20 cellular contexts compared by ENCODE assay signal in genomic region chr11:1375161-1375954, GRCh38. TPM values are rescaled to one million over a fixed set of nuclear protein-coding genes. Genes with fewer than 3 reads are reported as not detected.
"Had no signal": no experiment of that assay in that cellular context is flagged by ENCODE, and none has a peak within 500 bp of the region (broad histone marks: within the 10 kb centered on the region; RNA-seq: fewer than 3 reads in every experiment).

No MANE protein-coding gene starts in this region.

- DNase-seq: cortex of kidney; foreskin keratinocyte; left colon; left ventricle myocardium inferior; lower lobe of right lung; naive thymus-derived CD8-positive, alpha-beta T cell; sigmoid colon; stimulated activated CD4-positive, alpha-beta T cell treated with anti-CD3 and anti-CD28 coated beads, Interleukin-2, amount 100 ng/mL, for 24 hours; stimulated activated CD4-positive, alpha-beta T cell treated with anti-CD3 and anti-CD28 coated beads, Interleukin-4, amount 100 ng/mL, for 24 hours; transverse colon; upper lobe of right lung; uterus had no signal

- H3K36me3 ChIP-seq: gastroesophageal sphincter, heart left ventricle, left ventricle myocardium inferior, lower lobe of right lung, neutrophil, pancreas, sigmoid colon, suprapubic skin, transverse colon, upper lobe of right lung, uterus had no signal

- ATAC-seq: foreskin keratinocyte; gastroesophageal sphincter; left colon; naive thymus-derived CD8-positive, alpha-beta T cell; pancreas; stimulated activated effector memory CD8-positive, alpha-beta T cell treated with anti-CD3 and anti-CD28 coated beads, Interleukin-12 subunit alpha, Interleukin-12 subunit beta, amount 100 ng/mL, for 72 hours; upper lobe of right lung had no signal

- H3K4me1 ChIP-seq: foreskin keratinocyte, gastroesophageal sphincter, heart left ventricle, left ventricle myocardium inferior, lower lobe of right lung, pancreas, sigmoid colon, suprapubic skin, transverse colon, upper lobe of right lung, uterus had no signal

- H3K9me3 Mint-ChIP-seq: stimulated activated effector memory CD8-positive, alpha-beta T cell treated with anti-CD3 and anti-CD28 coated beads, Interleukin-12 subunit alpha, Interleukin-12 subunit beta, amount 100 ng/mL, for 72 hours; stimulated activated naive CD8-positive, alpha-beta T cell treated with anti-CD3 and anti-CD28 coated beads, Interleukin-15, Interleukin-2, amounts not matched to agents 100 ng/mL and 50 ng/mL, for 24 hours had no signal

- H3K9me3 ChIP-seq: gastroesophageal sphincter, lower lobe of right lung, neutrophil, pancreas, sigmoid colon, suprapubic skin, transverse colon, upper lobe of right lung, uterus had no signal

- FAIRE-seq: pancreas had no signal

- H3K27me3 ChIP-seq: foreskin keratinocyte, hepatocyte, pancreas, sigmoid colon, uterus had no signal

- H3K4me1 Mint-ChIP-seq: naive thymus-derived CD8-positive, alpha-beta T cell; stimulated activated effector memory CD8-positive, alpha-beta T cell treated with anti-CD3 and anti-CD28 coated beads, Interleukin-12 subunit alpha, Interleukin-12 subunit beta, amount 100 ng/mL, for 72 hours had no signal

- H3K27ac Mint-ChIP-seq: stimulated activated effector memory CD8-positive, alpha-beta T cell treated with anti-CD3 and anti-CD28 coated beads, Interleukin-12 subunit alpha, Interleukin-12 subunit beta, amount 100 ng/mL, for 72 hours; stimulated activated naive CD8-positive, alpha-beta T cell treated with anti-CD3 and anti-CD28 coated beads, Interleukin-15, Interleukin-2, amounts not matched to agents 100 ng/mL and 50 ng/mL, for 24 hours had no signal

- H3K4me3 ChIP-seq: gastroesophageal sphincter, heart left ventricle, hepatocyte, left ventricle myocardium inferior, lower lobe of right lung, pancreas, sigmoid colon, suprapubic skin, transverse colon, upper lobe of right lung, uterus had no signal

- H3K27ac ChIP-seq: foreskin keratinocyte, gastroesophageal sphincter, heart left ventricle, hepatocyte, left ventricle myocardium inferior, lower lobe of right lung, neutrophil, pancreas, sigmoid colon, suprapubic skin, transverse colon, upper lobe of right lung, uterus had no signal

- H3K36me3 Mint-ChIP-seq: naive thymus-derived CD8-positive, alpha-beta T cell; stimulated activated effector memory CD8-positive, alpha-beta T cell treated with anti-CD3 and anti-CD28 coated beads, Interleukin-12 subunit alpha, Interleukin-12 subunit beta, amount 100 ng/mL, for 72 hours had no signal

- H3K4me3 Mint-ChIP-seq: naive thymus-derived CD8-positive, alpha-beta T cell; stimulated activated effector memory CD8-positive, alpha-beta T cell treated with anti-CD3 and anti-CD28 coated beads, Interleukin-12 subunit alpha, Interleukin-12 subunit beta, amount 100 ng/mL, for 72 hours; stimulated activated naive CD8-positive, alpha-beta T cell treated with anti-CD3 and anti-CD28 coated beads, Interleukin-15, Interleukin-2, amounts not matched to agents 100 ng/mL and 50 ng/mL, for 24 hours had no signal

RNA-seq across cellular contexts. Expression of gene BRSK2, which starts 14.4 kb away (rescaled TPM):
- polyA plus RNA-seq: naive thymus-derived CD8-positive, alpha-beta T cell had no signal
